In genomic region chr1:185200889-185201288, GRCh38 we compare ENCODE assay signal across 24 cellular contexts. TPM values are rescaled to one million over a fixed set of nuclear protein-coding genes. Genes with fewer than 3 reads are reported as not detected.
DNase-seq lines count a peak whose midpoint lies in the region; ATAC-seq, FAIRE-seq and TF ChIP-seq lines count a peak whose summit lies in the region.
"Had no signal": no experiment of that assay in that cellular context is flagged by ENCODE, and none has a peak within 500 bp of the region (broad histone marks: within the 10 kb centered on the region; RNA-seq: fewer than 3 reads in every experiment).

No MANE protein-coding gene starts in this region.

- H3K27me3 ChIP-seq in GM23338 (ENCODE audit: insufficient read depth), result no peaks in the 10 kb centered on the region
- no peaks in the 10 kb centered on the region for H3K27me3 ChIP-seq in K562 (ENCODE audit: control insufficient read depth in 2 of 2, insufficient read depth in 2 of 2, low read length in 2 of 2)
- no peaks in the 10 kb centered on the region for H3K27me3 ChIP-seq in mesenchymal stem cell (ENCODE audit: control insufficient read depth in 1 of 2, insufficient read depth in 1 of 2, low read length in 2 of 2)
- no peaks in the 10 kb centered on the region for H3K27me3 ChIP-seq in transverse colon
- no peaks in the 10 kb centered on the region for H3K27me3 ChIP-seq in suprapubic skin
- H3K27me3 ChIP-seq: BLaER1 treated with 17β-estradiol and CSF1 and Interleukin-3, amounts not matched to agents 10 nM and 100 nM had no signal

- no peak for TF ChIP-seq RAD21 in K562 (CRISPR knock-in tag; conservative IDR thresholded peaks at IDR 0.05 in 1 of 2, IDR thresholded peaks at IDR 0.05 in 1 of 2)

- H4K20me1 ChIP-seq in GM23338 (replicated peaks; ENCODE audit: insufficient read depth), result no peaks in the 10 kb centered on the region
- H4K20me1 ChIP-seq in K562 (replicated peaks; ENCODE audit: control insufficient read depth, insufficient read depth, low read length), result no peaks in the 10 kb centered on the region
- H4K20me1 ChIP-seq: BLaER1 treated with 17β-estradiol and CSF1 and Interleukin-3, amounts not matched to agents 10 nM and 100 nM had no signal

- no peaks in the 10 kb centered on the region for H3K9me1 ChIP-seq in K562 (ENCODE audit: control insufficient read depth, insufficient read depth, low read length)

- no peaks in the 10 kb centered on the region for H3F3A ChIP-seq in GM23338 (replicated peaks; ENCODE audit: low read depth)

- H3K36me3 Mint-ChIP-seq in GM23338 (ENCODE audit: low read depth), result peaks cover 32% of the 10 kb centered on the region

- intact Hi-C loops in K562 (cut with micrococcal nuclease), result loop anchor here (10.0 kb wide), 4 partner anchors 114 to 474 kb away; partner anchors contain the start of gene IVNS1ABP
- intact Hi-C loops in transverse colon (cut with DNase I; ENCODE audit: low total_unique reads), result no loop called here

- H3K79me1 ChIP-seq in mesenchymal stem cell (replicated peaks; ENCODE audit: low read length, poor library complexity, severe bottlenecking), result no peaks in the 10 kb centered on the region

- no peak overlapping the region for H3K27ac Mint-ChIP-seq in GM23338
- H3K27ac Mint-ChIP-seq: B cell; CD8-positive, alpha-beta T cell; HFFc6; IgD-negative memory B cell had no signal

- H3K27ac ChIP-seq in GM23338 (ENCODE audit: low read depth) (no peak overlapping the region), K562 (ENCODE audit: extremely low read depth, low read depth, low read length) (no peak overlapping the region), mesenchymal stem cell (ENCODE audit: low read length, poor library complexity, severe bottlenecking) (no peak overlapping the region), transverse colon (no peak overlapping the region), suprapubic skin (no peak overlapping the region)
- H3K27ac ChIP-seq: BLaER1 treated with 17β-estradiol and CSF1 and Interleukin-3, amounts not matched to agents 10 nM and 100 nM had no signal

- no peaks in the 10 kb centered on the region for H3K9me2 ChIP-seq in GM23338 (ENCODE audit: insufficient read depth)

- 77% methylated on average over 8 of the region's 8 CpGs for WGBS in K562 (ENCODE audit: insufficient coverage, low coverage, missing lambda C conversion rate)
- WGBS in mesenchymal stem cell, result 97% methylated on average over 8 of the region's 8 CpGs
- WGBS in transverse colon (ENCODE audit: low coverage in 1 of 2), 2 donors, result 94% methylated on average over 8 of the region's 8 CpGs; no CpG with 5 or more reads in 1 of the 2 donors
- WGBS in suprapubic skin, result 90% methylated on average over 8 of the region's 8 CpGs

- H3K79me2 ChIP-seq in GM23338 (replicated peaks; ENCODE audit: insufficient read depth), result no peaks in the 10 kb centered on the region
- no peaks in the 10 kb centered on the region for H3K79me2 ChIP-seq in K562 (ENCODE audit: control insufficient read depth, insufficient read depth, low read length)

- in situ Hi-C loops in K562 (cut with MboI) (no loop called here), transverse colon (cut with MboI; ENCODE audit: low pct_ligation_motif_present in 1 of 4, low pct_unique_long_range_greater_than_20kb in 1 of 4, low sequenced_read_pairs in 3 of 4) (no loop called here)

- ATAC-seq in GM23338 (no peak), K562 (no peak), left lobe of liver (no peak)
- ATAC-seq: CD8-positive, alpha-beta T cell; HCT116; HepG2 had no signal

- no peak overlapping the region for H2BK12ac ChIP-seq in mesenchymal stem cell (ENCODE audit: low read length in 2 of 2)

- H3K4me1 Mint-ChIP-seq in GM23338, result peaks cover 2% of the 10 kb centered on the region; the same call in 1 of the 3 replicates
- H3K4me1 Mint-ChIP-seq: B cell, IgD-negative memory B cell had no signal

- H3K4me3 ChIP-seq in GM23338 (no peak overlapping the region), K562 (no peak overlapping the region), mesenchymal stem cell (ENCODE audit: insufficient read depth in 1 of 2, low read depth in 1 of 2, low read length in 2 of 2) (no peak overlapping the region), transverse colon (no peak overlapping the region), suprapubic skin (no peak overlapping the region)
- H3K4me3 ChIP-seq: BLaER1 treated with 17β-estradiol and CSF1 and Interleukin-3, amounts not matched to agents 10 nM and 100 nM had no signal

- H3K4me1 ChIP-seq in GM23338 (ENCODE audit: insufficient read depth) (no peaks in the 10 kb centered on the region), K562 (replicated peaks in 1 of 2; ENCODE audit: control insufficient read depth in 2 of 2, insufficient read depth in 2 of 2, low read length in 2 of 2) (no peaks in the 10 kb centered on the region; a peak in 1 of 5 replicates), mesenchymal stem cell (ENCODE audit: control insufficient read depth, insufficient read depth, low read depth, low read length) (no peaks in the 10 kb centered on the region), transverse colon (no peaks in the 10 kb centered on the region), suprapubic skin (no peaks in the 10 kb centered on the region)
- H3K4me1 ChIP-seq: BLaER1 treated with 17β-estradiol and CSF1 and Interleukin-3, amounts not matched to agents 10 nM and 100 nM had no signal

- DNase-seq in GM23338 (ENCODE audit: low spot score), result peak; percentile 57
- no peak for DNase-seq in K562 (ENCODE audit: extremely low read depth in 1 of 4, low spot score in 3 of 4)
- no peak for DNase-seq in mesenchymal stem cell
- no peak for DNase-seq in transverse colon
- DNase-seq in suprapubic skin (ENCODE audit: low spot score in 2 of 2), result no peak
- no peak for DNase-seq in left lobe of liver (ENCODE audit: low spot score)
- no peak for DNase-seq in NOMO-1 treated with DMSO at 0.1 percent for 48 hours (lab: John Stamatoyannopoulos, UW; ENCODE audit: unreplicated experiment)
- DNase-seq: 8988T; Calu3; CD8-positive, alpha-beta T cell; DMS 273 treated with DMSO at 0.1 percent for 48 hours; DMS53; DND-41; GDM1; HFFc6; KG1 had no signal

- CTCF ChIA-PET in K562 (lab: Yijun Ruan, JAX; ENCODE audit: low intra/inter-chr PET ratio), result no interaction called here

- no peak overlapping the region for H2AK5ac ChIP-seq in mesenchymal stem cell (ENCODE audit: low read length, severe bottlenecking)

- TF ChIP-seq CTCF in GM23338 (conservative IDR thresholded peaks at IDR 0.05; ENCODE audit: low read depth in 2 of 2), result no peak
- TF ChIP-seq CTCF in K562 (IDR thresholded peaks at IDR 0.05 in 2 of 3, conservative IDR thresholded peaks at IDR 0.05 in 1 of 3; ENCODE audit: insufficient read depth in 2 of 3, low read depth in 1 of 3, low read length in 3 of 3), result no peak
- TF ChIP-seq CTCF in transverse colon (IDR thresholded peaks at IDR 0.05), result no peak
- TF ChIP-seq CTCF in suprapubic skin (IDR thresholded peaks at IDR 0.05), result no peak

- TF ChIP-seq POLR2A in K562 (conservative IDR thresholded peaks at IDR 0.05) (no peak), transverse colon (IDR thresholded peaks at IDR 0.05) (no peak), suprapubic skin (IDR thresholded peaks at IDR 0.05) (no peak)

- H3K36me3 ChIP-seq in GM23338 (ENCODE audit: insufficient read depth), result no peaks in the 10 kb centered on the region
- H3K36me3 ChIP-seq in K562 (ENCODE audit: control insufficient read depth, insufficient read depth, low read length), result no peaks in the 10 kb centered on the region
- H3K36me3 ChIP-seq in mesenchymal stem cell (ENCODE audit: control insufficient read depth in 1 of 2, insufficient read depth in 2 of 2, low read depth in 1 of 2, low read length in 2 of 2), result peaks cover 9 to 25% of the 10 kb centered on the region in 2 experiments
- H3K36me3 ChIP-seq in transverse colon, result no peaks in the 10 kb centered on the region
- peaks cover 9% of the 10 kb centered on the region for H3K36me3 ChIP-seq in suprapubic skin

- H3K9ac ChIP-seq in K562 (ENCODE audit: insufficient read depth in 1 of 2, low read depth in 2 of 2, low read length in 2 of 2) (no peak overlapping the region), mesenchymal stem cell (ENCODE audit: low read length) (no peak overlapping the region)
- H3K9ac ChIP-seq: BLaER1 treated with 17β-estradiol and CSF1 and Interleukin-3, amounts not matched to agents 10 nM and 100 nM had no signal

- H2BK15ac ChIP-seq in mesenchymal stem cell (ENCODE audit: low read depth, poor library complexity, severe bottlenecking), result no peak overlapping the region

- no peak for TF ChIP-seq EP300 in K562 (IDR thresholded peaks at IDR 0.05; ENCODE audit: low read length)
- TF ChIP-seq EP300 in transverse colon (IDR thresholded peaks at IDR 0.05; ENCODE audit: low read depth), result no peak
- no peak for TF ChIP-seq EP300 in suprapubic skin (IDR thresholded peaks at IDR 0.05)

- H3K14ac ChIP-seq in mesenchymal stem cell (ENCODE audit: low read length in 2 of 2), result no peak overlapping the region

- no peak overlapping the region for H3K23ac ChIP-seq in mesenchymal stem cell (ENCODE audit: low read length in 2 of 2)

- H2AFZ ChIP-seq in GM23338 (0 out of 2 replicates have a peak overlapping the region, but pooled peaks have one; percentile 18), K562 (ENCODE audit: low read depth, low read length) (peak overlapping the region; percentile 21; the same call in 1 of the 2 replicates), mesenchymal stem cell (ENCODE audit: low read depth, low read length) (no peak overlapping the region)

- H4K8ac ChIP-seq in mesenchymal stem cell (ENCODE audit: low read length), result no peak overlapping the region

- H3K9me3 Mint-ChIP-seq in GM23338, result peaks cover 36% of the 10 kb centered on the region

- no peak overlapping the region for H2BK120ac ChIP-seq in mesenchymal stem cell (ENCODE audit: low read depth, low read length)

- no TSS peak for BruUV-seq in K562 (replicated peaks; lab: Mats Ljungman, UMichigan)

- H3K4me2 ChIP-seq in GM23338 (no peak overlapping the region), K562 (ENCODE audit: insufficient read depth, low read length) (no peak overlapping the region), mesenchymal stem cell (ENCODE audit: low read length, poor library complexity, severe bottlenecking) (no peak overlapping the region)
- H3K4me2 ChIP-seq: BLaER1 treated with 17β-estradiol and CSF1 and Interleukin-3, amounts not matched to agents 10 nM and 100 nM had no signal

- no peak overlapping the region for H3K4me3 Mint-ChIP-seq in GM23338
- H3K4me3 Mint-ChIP-seq: B cell; CD8-positive, alpha-beta T cell; HFFc6; IgD-negative memory B cell had no signal

- H2BK5ac ChIP-seq in mesenchymal stem cell (ENCODE audit: low read depth, low read length, poor library complexity, severe bottlenecking), result peak overlapping the region; percentile 19

- no peak for FAIRE-seq in K562 (lab: Jason Lieb, UNC)
- FAIRE-seq: GM12892, H54, HepG2, HTR-8/SVneo had no signal

- H4K91ac ChIP-seq in mesenchymal stem cell (ENCODE audit: low read length), result no peak overlapping the region

- POLR2A ChIA-PET in K562 (lab: Yijun Ruan, JAX), result no interaction called here

- H3K4ac ChIP-seq in mesenchymal stem cell (ENCODE audit: low read depth in 1 of 2, low read length in 2 of 2), result no peak overlapping the region

- H3K27me3 Mint-ChIP-seq in GM23338 (ENCODE audit: insufficient read depth, low read depth, poor library complexity), result peaks cover 3% of the 10 kb centered on the region
- H3K27me3 Mint-ChIP-seq: B cell, IgD-negative memory B cell had no signal

- H3K9me3 ChIP-seq in K562 (replicated peaks; ENCODE audit: control insufficient read depth, insufficient read depth, low read depth, low read length) (no peaks in the 10 kb centered on the region), mesenchymal stem cell (ENCODE audit: control insufficient read depth, low read length) (peaks cover 11% of the 10 kb centered on the region), transverse colon (peaks cover 0 to 3% of the 10 kb centered on the region in 2 donors), suprapubic skin (no peaks in the 10 kb centered on the region)

- no peak overlapping the region for H3K18ac ChIP-seq in mesenchymal stem cell (ENCODE audit: low read depth in 1 of 2, low read length in 2 of 2)

RNA-seq across cellular contexts. Expression of gene SWT1, which starts 43.9 kb away (rescaled TPM):
- total RNA-seq in GM23338 (2014; rRNA removed; shearing (Covaris generic)), result 5.7 TPM in 2 replicates
- polyA plus RNA-seq in GM23338 (2016; fragmentation: Nextera tagmentation; extraction: Ambion mirVana) (2.3 and 3.6 TPM in 2 replicates), K562 (2011; rRNA removed) (2.9 and 3.4 TPM in 2 replicates), K562 (2014; fragmentation: Illumina TruSeq; extraction: Trizol) (1.9 and 2.3 TPM in 2 replicates), K562 (2014; fragmentation: Nextera tagmentation; extraction: Ambion mirVana) (1 to 10 TPM; 1.5 to 2.3 TPM), K562 (2014; rRNA removed) (1.6 and 2.0 TPM in 2 replicates)
- 2.0 and 10.0 TPM in 2 replicates for total RNA-seq in K562 (2011; cell fraction: chromatin; rRNA removed; ENCODE audit: low replicate concordance)
- 0.92 and 1.3 TPM in 2 replicates for total RNA-seq in K562 (2011; cell fraction: nucleolus; rRNA removed)
- total RNA-seq in K562 (2011; cell fraction: nucleoplasm; rRNA removed), result 2.8 and 2.9 TPM in 2 replicates
- total RNA-seq in K562 (2014; rRNA removed) (1.5 and 1.6 TPM in 2 replicates), K562 (2014; rRNA removed; fragmentation: Illumina TruSeq; extraction: Trizol) (3.1 and 3.9 TPM in 2 replicates), K562 (2015; rRNA removed; fragmentation: Illumina TruSeq; extraction: Trizol) (2.7 and 2.9 TPM in 2 replicates), K562 (2021) (2.2 TPM in 2 replicates), transverse colon (10 to 100 TPM in 2 of 4 donors, 1 to 10 TPM in 2; 2.8 to 12.3 (median 10.1) TPM), suprapubic skin (10 to 100 TPM in 1 of 4 donors, 1 to 10 TPM in 3; 3.4 to 11.2 (median 5.8) TPM), left lobe of liver (3.2 TPM)
- polyA plus RNA-seq in K562 (2011; cell fraction: cytosol; rRNA removed), result 0.42 and 1.2 TPM in 2 replicates
- 2.0 and 2.6 TPM in 2 replicates for polyA plus RNA-seq in K562 (2011; cell fraction: nucleus; rRNA removed)
- 1.9 and 2.5 TPM in 2 replicates for polyA plus RNA-seq in K562 (2012)
- 3.9 and 4.8 TPM in 2 replicates for polyA minus RNA-seq in K562 (2011; rRNA and poly(A)+ RNA removed)
- 1.5 and 2.1 TPM in 2 replicates for polyA minus RNA-seq in K562 (2011; cell fraction: cytosol; rRNA and poly(A)+ RNA removed)
- 1.9 and 3.9 TPM in 2 replicates for polyA minus RNA-seq in K562 (2011; cell fraction: nucleus; rRNA and poly(A)+ RNA removed)
- polyA plus RNA-seq in mesenchymal stem cell (2013, experiment 1 of 2), result 3.3 TPM
- polyA plus RNA-seq in mesenchymal stem cell (2013, experiment 2 of 2), result 3.4 TPM

RNA-seq across cellular contexts. Expression of gene TRMT1L, which starts 44.1 kb away (rescaled TPM):
- total RNA-seq in GM23338 (2014; rRNA removed; shearing (Covaris generic)), result 30.0 and 30.8 TPM in 2 replicates
- polyA plus RNA-seq in GM23338 (2016; fragmentation: Nextera tagmentation; extraction: Ambion mirVana), result 10.7 and 11.7 TPM in 2 replicates
- 22.9 and 43.0 TPM in 2 replicates for total RNA-seq in K562 (2011; cell fraction: chromatin; rRNA removed; ENCODE audit: low replicate concordance)
- total RNA-seq in K562 (2011; cell fraction: nucleolus; rRNA removed), result 6.6 and 7.0 TPM in 2 replicates
- 12.3 and 13.7 TPM in 2 replicates for total RNA-seq in K562 (2011; cell fraction: nucleoplasm; rRNA removed)
- 22.1 and 29.3 TPM in 2 replicates for total RNA-seq in K562 (2014; rRNA removed)
- total RNA-seq in K562 (2014; rRNA removed; fragmentation: Illumina TruSeq; extraction: Trizol), result 36.8 and 39.4 TPM in 2 replicates
- total RNA-seq in K562 (2015; rRNA removed; fragmentation: Illumina TruSeq; extraction: Trizol), result 35.3 and 42.2 TPM in 2 replicates
- total RNA-seq in K562 (2021), result 29.2 and 32.9 TPM in 2 replicates
- polyA plus RNA-seq in K562 (2011; rRNA removed), result 61.5 and 88.9 TPM in 2 replicates
- polyA plus RNA-seq in K562 (2011; cell fraction: cytosol; rRNA removed), result 19.8 and 40.6 TPM in 2 replicates
- 21.5 and 37.9 TPM in 2 replicates for polyA plus RNA-seq in K562 (2011; cell fraction: nucleus; rRNA removed)
- polyA plus RNA-seq in K562 (2012), result 19.5 and 20.8 TPM in 2 replicates
- 36.8 and 45.4 TPM in 2 replicates for polyA plus RNA-seq in K562 (2014; fragmentation: Illumina TruSeq; extraction: Trizol)
- 1 to 10 TPM; 6.4 to 7.9 TPM for polyA plus RNA-seq in K562 (2014; fragmentation: Nextera tagmentation; extraction: Ambion mirVana)
- polyA plus RNA-seq in K562 (2014; rRNA removed), result 22.1 and 23.3 TPM in 2 replicates
- polyA minus RNA-seq in K562 (2011; rRNA and poly(A)+ RNA removed), result 145 and 148 TPM in 2 replicates
- 50.5 and 61.9 TPM in 2 replicates for polyA minus RNA-seq in K562 (2011; cell fraction: cytosol; rRNA and poly(A)+ RNA removed)
- polyA minus RNA-seq in K562 (2011; cell fraction: nucleus; rRNA and poly(A)+ RNA removed), result 8.5 and 19.8 TPM in 2 replicates
- 8.9 TPM for polyA plus RNA-seq in mesenchymal stem cell (2013, experiment 1 of 2)
- polyA plus RNA-seq in mesenchymal stem cell (2013, experiment 2 of 2), result 9.3 TPM
- total RNA-seq in transverse colon, result 10 to 100 TPM; 18.3 to 67.7 (median 20.9) TPM
- 10 to 100 TPM in 3 of 4 donors, 1 to 10 TPM in 1; 7.6 to 19.1 (median 14.1) TPM for total RNA-seq in suprapubic skin
- total RNA-seq in left lobe of liver, result 9.7 TPM
